In genomic region chr2:240129311-240129710, GRCh38 we compare ENCODE assay signal across 19 cellular contexts. TPM values are rescaled to one million over a fixed set of nuclear protein-coding genes. Genes with fewer than 3 reads are reported as not detected.
DNase-seq lines count a peak whose midpoint lies in the region; ATAC-seq, FAIRE-seq and TF ChIP-seq lines count a peak whose summit lies in the region.
"Had no signal": no experiment of that assay in that cellular context is flagged by ENCODE, and none has a peak within 500 bp of the region (broad histone marks: within the 10 kb centered on the region; RNA-seq: fewer than 3 reads in every experiment).

No MANE protein-coding gene starts in this region.

- WGBS in esophagus, 2 donors: 76 to 83% methylated on average over 7 of the region's 7 CpGs

- H3K4me3 ChIP-seq in right atrium auricular region (no peak overlapping the region), esophagus (ENCODE audit: low read depth in 1 of 2, low read length in 2 of 2) (no peak overlapping the region)
- H3K4me3 ChIP-seq: Peyer's patch had no signal

- H3K27ac ChIP-seq in right atrium auricular region: no peak overlapping the region
- peak overlapping the region; percentile 0 to 45 for H3K27ac ChIP-seq in esophagus (ENCODE audit: low read depth in 2 of 2, low read length in 1 of 2)
- H3K27ac ChIP-seq: Peyer's patch had no signal

- no peak for TF ChIP-seq POLR2A in erythroblast (IDR thresholded peaks at IDR 0.05; ENCODE audit: low read length)

- H3K36me3 ChIP-seq in right atrium auricular region: peaks cover 54% of the 10 kb centered on the region
- peaks cover 24 to 43% of the 10 kb centered on the region in 2 donors for H3K36me3 ChIP-seq in esophagus (ENCODE audit: control insufficient read depth in 2 of 2, insufficient read depth in 2 of 2, low read length in 1 of 2)

- no peak for TF ChIP-seq CTCF in right atrium auricular region (IDR thresholded peaks at IDR 0.05)

- no peak for FAIRE-seq in frontal cortex (lab: Jason Lieb, UNC)
- FAIRE-seq: D721Med, GM12892, GM18507 had no signal

- intact Hi-C loops in Right ventricle myocardium superior (cut with DNase I): no loop called here
- intact Hi-C loops in sciatic nerve (cut with DNase I): no loop called here

- peak; percentile 15 for DNase-seq in Right ventricle myocardium superior
- DNase-seq in right atrium auricular region (ENCODE audit: low spot score): no peak
- peak; percentile 35 for DNase-seq in sciatic nerve (ENCODE audit: low spot score)
- DNase-seq in frontal cortex (ENCODE audit: low spot score in 2 of 2): no peak
- no peak for DNase-seq in superior temporal gyrus (ENCODE audit: extremely low spot score)
- no peak for DNase-seq in erythroblast (lab: John Stamatoyannopoulos, UW)
- DNase-seq: C1 segment of cervical spinal cord; DMS79; GOT3; NCI-H1105; NCI-H2081; NK-92 treated with Interleukin-12 subunit alpha and Interleukin-12 subunit beta, amount 100 ng/mL, for 24 hours; SIG-M5 had no signal

- H3K27me3 ChIP-seq in right atrium auricular region: no peaks in the 10 kb centered on the region
- no peaks in the 10 kb centered on the region for H3K27me3 ChIP-seq in esophagus (ENCODE audit: control insufficient read depth in 1 of 2, insufficient read depth in 2 of 2, low read length in 2 of 2)
- H3K27me3 ChIP-seq: Peyer's patch had no signal

- H3K9me3 ChIP-seq in right atrium auricular region (no peaks in the 10 kb centered on the region), esophagus (ENCODE audit: control insufficient read depth in 2 of 2, insufficient read depth in 1 of 2, low read depth in 1 of 2, low read length in 1 of 2) (no peaks in the 10 kb centered on the region)
- H3K9me3 ChIP-seq: Peyer's patch had no signal

- H3K4me1 ChIP-seq in right atrium auricular region (no peaks in the 10 kb centered on the region), esophagus (ENCODE audit: control insufficient read depth in 2 of 2, insufficient read depth in 2 of 2, low read length in 1 of 2) (peaks cover 0 to under 1% of the 10 kb centered on the region in 2 donors)
- H3K4me1 ChIP-seq: Peyer's patch had no signal

- ATAC-seq in Right ventricle myocardium superior (ENCODE audit: poor library complexity) (no peak), sciatic nerve (no peak)

RNA-seq across cellular contexts. Expression of gene COPS9, which starts 6.8 kb away (rescaled TPM):
- total RNA-seq in Right ventricle myocardium superior (206 TPM), right atrium auricular region (100 to 1,000 TPM; 232 to 243 TPM), sciatic nerve (124 TPM), frontal cortex (95.0 TPM)
- 100 to 1,000 TPM; 240 to 270 TPM for polyA plus RNA-seq in esophagus

RNA-seq across cellular contexts. Expression of gene OTOS, which starts 11.1 kb away (rescaled TPM):
- total RNA-seq in Right ventricle myocardium superior (not detected), right atrium auricular region (not detected), sciatic nerve (not detected), frontal cortex (0.41 TPM)
- polyA plus RNA-seq in esophagus: not detected
- total RNA-seq: NCI-H460, Peyer's patch had no signal

Comparison
In these comparisons a context has a peak if more than half of its experiments do, and no peak if none do; other contexts are left out.
1. DNase-seq: peak in Right ventricle myocardium superior (single experiment) and sciatic nerve (single experiment); none in right atrium auricular region (single experiment), frontal cortex (0 of 2), superior temporal gyrus (single experiment) and erythroblast (0 of 2).
2. H3K27ac ChIP-seq: peak in esophagus (2 of 2); none in right atrium auricular region (0 of 2).